In the genomic region with DNA sequence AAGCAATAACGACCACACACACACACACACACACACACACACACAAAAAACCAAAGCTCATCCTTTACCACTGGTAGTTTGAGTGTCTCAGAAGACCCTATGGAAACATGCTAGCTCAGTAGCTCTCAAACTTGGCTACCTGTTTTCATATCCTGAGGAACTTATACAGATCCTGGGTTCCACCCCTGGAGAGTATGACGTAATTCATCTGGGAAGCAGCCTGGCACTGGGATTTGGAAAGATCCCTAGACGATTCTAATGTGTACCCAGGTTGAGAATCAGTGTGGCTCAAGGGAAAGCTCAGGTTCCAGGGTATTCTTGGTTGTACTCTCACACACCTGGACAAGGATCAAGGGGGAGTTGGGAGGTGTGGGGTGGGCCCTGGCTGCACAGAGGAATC, we compare ENCODE assay signal across 29 cellular contexts.
"Had no signal": no experiment of that assay in that cellular context is flagged by ENCODE, and none has a peak within 500 bp of the region (broad histone marks: within the 10 kb centered on the region; RNA-seq: fewer than 3 reads in every experiment).

No MANE protein-coding gene starts in this region.

- H3K36me3 ChIP-seq: brain microvascular endothelial cell, cardiac muscle cell, Peyer's patch, SJCRH30 had no signal

- H3K4me1 ChIP-seq: Peyer's patch had no signal

- H3K9me3 ChIP-seq: Peyer's patch, SJCRH30, SK-N-SH had no signal

- H3K4me3 ChIP-seq: cardiac muscle cell, Peyer's patch, SJCRH30 had no signal

- DNase-seq: activated CD4-positive, alpha-beta memory T cell treated with anti-CD3 and anti-CD28 coated beads for 36 hours; activated CD4-positive, alpha-beta T cell treated with anti-CD3 and anti-CD28 coated beads, Interleukin-2, amount 10 ng/mL, durations not matched to agents 7 days and 5 days; activated CD4-positive, CD25-positive, alpha-beta regulatory T cell; activated gamma-delta T cell treated with Interleukin-2 at 50 U/mL for 16 hours; activated naive CD4-positive, alpha-beta T cell treated with anti-CD3 and anti-CD28 coated beads, Interleukin-2, amount 10 ng/mL, durations not matched to agents 7 days and 5 days; activated naive CD8-positive, alpha-beta T cell treated with anti-CD3 and anti-CD28 coated beads for 36 hours; activated T-cell treated with anti-CD3 and anti-CD28 coated beads for 4 hours; activated T-cell treated with anti-CD3 and anti-CD28 coated beads, Interleukin-2, amount 50 U/mL, for 48 hours; brain microvascular endothelial cell; cerebellar nuclear complex; Karpas-422; NCI-H1105 treated with DMSO at 0.1 percent for 48 hours; NCI-H146; NCI-H187 treated with DMSO at 0.1 percent for 48 hours; NCI-H2081 treated with DMSO at 0.1 percent for 48 hours; NCI-H2227 treated with DMSO at 0.1 percent for 48 hours; NCI-H446 treated with DMSO at 0.1 percent for 48 hours; NCI-H524 treated with DMSO at 0.1 percent for 48 hours; NCI-H774; NK-92 treated with Interleukin-12 subunit alpha and Interleukin-12 subunit beta, amount 100 ng/mL, for 24 hours; Peyer's patch; Right ventricle myocardium superior; SJCRH30; SK-N-SH; T-helper 1 cell had no signal

- H3K27ac Mint-ChIP-seq: activated CD4-positive, alpha-beta memory T cell treated with anti-CD3 and anti-CD28 coated beads for 36 hours; activated CD4-positive, alpha-beta T cell treated with anti-CD3 and anti-CD28 coated beads, Interleukin-2, amount 10 ng/mL, durations not matched to agents 7 days and 5 days; activated naive CD4-positive, alpha-beta T cell treated with anti-CD3 and anti-CD28 coated beads, Interleukin-2, amount 10 ng/mL, durations not matched to agents 7 days and 5 days; activated naive CD8-positive, alpha-beta T cell treated with anti-CD3 and anti-CD28 coated beads for 36 hours; activated T-helper 2 cell treated with anti-CD3 and anti-CD28 coated beads, Interferon-gamma antibody, Interleukin-2, Interleukin-4, amounts not matched to agents 10 μg/mL and 5 μg/mL and 100 μg/mL, durations not matched to agents 14 hours and 24 hours and 36 hours had no signal

- H3K4me2 ChIP-seq: SK-N-SH had no signal

- H3K9me3 Mint-ChIP-seq: activated CD4-positive, alpha-beta memory T cell treated with anti-CD3 and anti-CD28 coated beads for 36 hours; activated CD4-positive, alpha-beta T cell treated with anti-CD3 and anti-CD28 coated beads, Interleukin-2, amount 10 ng/mL, durations not matched to agents 7 days and 5 days; activated naive CD4-positive, alpha-beta T cell treated with anti-CD3 and anti-CD28 coated beads, Interleukin-2, amount 10 ng/mL, durations not matched to agents 7 days and 5 days; activated naive CD8-positive, alpha-beta T cell treated with anti-CD3 and anti-CD28 coated beads for 36 hours; activated T-helper 2 cell treated with anti-CD3 and anti-CD28 coated beads, Interferon-gamma antibody, Interleukin-2, Interleukin-4, amounts not matched to agents 10 μg/mL and 5 μg/mL and 100 μg/mL, durations not matched to agents 14 hours and 24 hours and 36 hours had no signal

- H3K27me3 ChIP-seq: brain microvascular endothelial cell, cardiac muscle cell, Peyer's patch, SJCRH30 had no signal

- H3K27ac ChIP-seq: brain microvascular endothelial cell, cardiac muscle cell, Peyer's patch, RWPE1, SJCRH30, VCaP had no signal

- H3K9ac ChIP-seq: SK-N-SH had no signal

- H3K27me3 Mint-ChIP-seq: activated CD4-positive, alpha-beta memory T cell treated with anti-CD3 and anti-CD28 coated beads for 36 hours had no signal

- H3K4me3 Mint-ChIP-seq: activated CD4-positive, alpha-beta memory T cell treated with anti-CD3 and anti-CD28 coated beads for 36 hours; activated CD4-positive, alpha-beta T cell treated with anti-CD3 and anti-CD28 coated beads, Interleukin-2, amount 10 ng/mL, durations not matched to agents 7 days and 5 days; activated naive CD4-positive, alpha-beta T cell treated with anti-CD3 and anti-CD28 coated beads, Interleukin-2, amount 10 ng/mL, durations not matched to agents 7 days and 5 days; activated naive CD8-positive, alpha-beta T cell treated with anti-CD3 and anti-CD28 coated beads for 36 hours had no signal

- H3K36me3 Mint-ChIP-seq: activated CD4-positive, alpha-beta memory T cell treated with anti-CD3 and anti-CD28 coated beads for 36 hours; activated naive CD4-positive, alpha-beta T cell treated with anti-CD3 and anti-CD28 coated beads, Interleukin-2, amount 10 ng/mL, durations not matched to agents 7 days and 5 days; activated naive CD8-positive, alpha-beta T cell treated with anti-CD3 and anti-CD28 coated beads for 36 hours had no signal

- H3K4me1 Mint-ChIP-seq: activated CD4-positive, alpha-beta T cell treated with anti-CD3 and anti-CD28 coated beads, Interleukin-2, amount 10 ng/mL, durations not matched to agents 7 days and 5 days; activated naive CD4-positive, alpha-beta T cell treated with anti-CD3 and anti-CD28 coated beads, Interleukin-2, amount 10 ng/mL, durations not matched to agents 7 days and 5 days; activated naive CD8-positive, alpha-beta T cell treated with anti-CD3 and anti-CD28 coated beads for 36 hours had no signal
